ENCODE assay signal across 26 cellular contexts in genomic region chr3:58793938-58794337, GRCh38.
DNase-seq lines count a peak whose midpoint lies in the region; ATAC-seq, FAIRE-seq and TF ChIP-seq lines count a peak whose summit lies in the region.
"Had no signal": no experiment of that assay in that cellular context is flagged by ENCODE, and none has a peak within 500 bp of the region (broad histone marks: within the 10 kb centered on the region; RNA-seq: fewer than 3 reads in every experiment).

No MANE protein-coding gene starts in this region.

- intact Hi-C loops in HepG2 (cut with micrococcal nuclease; ENCODE audit: unreplicated experiment) (no loop called here), mucosa of descending colon (cut with DNase I, micrococcal nuclease) (no loop called here)

- 0% methylated on average over 3 of the region's 3 CpGs for WGBS in HepG2 (ENCODE audit: low lambda C conversion rate)

- no peaks in the 10 kb centered on the region for H3K27me3 ChIP-seq in HepG2 (ENCODE audit: control insufficient read depth in 1 of 2, insufficient read depth in 2 of 2, low read length in 2 of 2)
- H3K27me3 ChIP-seq in MG63: no peaks in the 10 kb centered on the region
- H3K27me3 ChIP-seq: BE2C; BLaER1 treated with 17β-estradiol and CSF1 and Interleukin-3, amounts not matched to agents 10 nM and 100 nM had no signal

- H3K9me3 ChIP-seq in HepG2 (ENCODE audit: low read length) (no peaks in the 10 kb centered on the region), mucosa of descending colon (no peaks in the 10 kb centered on the region), MG63 (no peaks in the 10 kb centered on the region)
- H3K9me3 ChIP-seq: BE2C had no signal

- CTCF ChIA-PET in HepG2 (lab: Yijun Ruan, JAX; ENCODE audit: low intra/inter-chr PET ratio, low total read pairs): no interaction called here

- FAIRE-seq in islet of Langerhans (lab: Jason Lieb, UNC) (peak; percentile 85), HepG2 (lab: Jason Lieb, UNC) (no peak)
- FAIRE-seq: A204.1, D721Med, GM12878, GM18507 had no signal

- H3K4me3 ChIP-seq in HepG2 (replicated peaks in 1 of 3; ENCODE audit: insufficient read depth in 1 of 3, low read depth in 2 of 3, low read length in 3 of 3): no peak overlapping the region
- H3K4me3 ChIP-seq in mucosa of descending colon: no peak overlapping the region
- H3K4me3 ChIP-seq in MG63: no peak overlapping the region
- H3K4me3 ChIP-seq: BLaER1 treated with 17β-estradiol and CSF1 and Interleukin-3, amounts not matched to agents 10 nM and 100 nM; GM12878; GM23338 had no signal

- in situ Hi-C loops in HepG2 (cut with HindIII; ENCODE audit: extremely low pct_ligation_motif_present, low pct_unique_long_range_greater_than_20kb): no loop called here

- DNase-seq in NCI-H748 (lab: John Stamatoyannopoulos, UW; ENCODE audit: unreplicated experiment): peak; percentile 12
- DNase-seq in NCI-H748 treated with DMSO at 0.1 percent for 48 hours (lab: John Stamatoyannopoulos, UW): no peak
- DNase-seq in HepG2 (ENCODE audit: low spot score): peak; percentile 2
- no peak for DNase-seq in mucosa of descending colon
- no peak for DNase-seq in MG63
- no peak for DNase-seq in LoVo (ENCODE audit: low spot score)
- DNase-seq: ACHN; AML-193; BE2C; CD4-positive, alpha-beta T cell; CD8-positive, alpha-beta memory T cell; DMS 273 treated with DMSO at 0.1 percent for 48 hours; DMS79; EL; GDM1; H9 had no signal

- no peak overlapping the region for H3K9ac ChIP-seq in HepG2 (ENCODE audit: insufficient read depth, low read depth, low read length)
- H3K9ac ChIP-seq: BLaER1 treated with 17β-estradiol and CSF1 and Interleukin-3, amounts not matched to agents 10 nM and 100 nM had no signal

- H3K79me2 ChIP-seq in HepG2 (ENCODE audit: insufficient read depth, low read length): no peaks in the 10 kb centered on the region

- TF ChIP-seq CTCF in HepG2 (CRISPR knock-in tag; IDR thresholded peaks at IDR 0.05) (no peak), mucosa of descending colon (IDR thresholded peaks at IDR 0.05) (no peak)

- POLR2A ChIA-PET in HepG2 (lab: Yijun Ruan, JAX): no interaction called here

- H3K36me3 ChIP-seq in HepG2 (replicated peaks in 1 of 2; ENCODE audit: control insufficient read depth in 1 of 2, insufficient read depth in 2 of 2, low read length in 2 of 2): no peaks in the 10 kb centered on the region
- H3K36me3 ChIP-seq in mucosa of descending colon (ENCODE audit: low read depth): no peaks in the 10 kb centered on the region
- no peaks in the 10 kb centered on the region for H3K36me3 ChIP-seq in MG63
- H3K36me3 ChIP-seq: BE2C had no signal

- no peak for TF ChIP-seq RAD21 in HepG2 (CRISPR knock-in tag; IDR thresholded peaks at IDR 0.05)

- no TSS peak for BruUV-seq in HepG2 (replicated peaks; lab: Mats Ljungman, UMichigan)

- H3K4me1 ChIP-seq in HepG2 (ENCODE audit: insufficient read depth, low read length) (peaks cover 13% of the 10 kb centered on the region; the same call in 1 of the 2 replicates), mucosa of descending colon (ENCODE audit: low read depth) (no peaks in the 10 kb centered on the region)
- H3K4me1 ChIP-seq: BE2C; BLaER1 treated with 17β-estradiol and CSF1 and Interleukin-3, amounts not matched to agents 10 nM and 100 nM had no signal

- peak overlapping the region; percentile 21; the same call in 1 of the 2 replicates for H3K4me2 ChIP-seq in HepG2 (ENCODE audit: low read depth, low read length)
- H3K4me2 ChIP-seq: BLaER1 treated with 17β-estradiol and CSF1 and Interleukin-3, amounts not matched to agents 10 nM and 100 nM; GM23338 had no signal

- no peak overlapping the region for H2AFZ ChIP-seq in HepG2 (ENCODE audit: low read length)
- H2AFZ ChIP-seq: GM23338 had no signal

- no peaks in the 10 kb centered on the region for H4K20me1 ChIP-seq in HepG2 (ENCODE audit: insufficient read depth, low read length)
- H4K20me1 ChIP-seq: BLaER1 treated with 17β-estradiol and CSF1 and Interleukin-3, amounts not matched to agents 10 nM and 100 nM had no signal

- TF ChIP-seq POLR2A in HepG2 (IDR thresholded peaks at IDR 0.05; ENCODE audit: insufficient read depth in 1 of 2, low read depth in 2 of 2, low read length in 2 of 2): no peak

- no peak overlapping the region for H3K27ac ChIP-seq in HepG2 (ENCODE audit: extremely low read length, insufficient read depth, low read length)
- H3K27ac ChIP-seq: 22Rv1; BLaER1 treated with 17β-estradiol and CSF1 and Interleukin-3, amounts not matched to agents 10 nM and 100 nM had no signal

- ATAC-seq in HepG2: peak; percentile 44; the same call in 1 of the 3 replicates
- ATAC-seq in mucosa of descending colon: peak; percentile 24
- ATAC-seq in HG03039 (IDR thresholded peaks at IDR 0.05; ENCODE audit: unreplicated experiment): no peak
- ATAC-seq: GM12878, GM23338, HCT116 had no signal

- no peak for TF ChIP-seq EP300 in HepG2 (IDR thresholded peaks at IDR 0.05; ENCODE audit: low read depth in 2 of 2, low read length in 2 of 2)
- TF ChIP-seq EP300 in HepG2 (CRISPR knock-in tag; IDR thresholded peaks at IDR 0.05; ENCODE audit: borderline replicate concordance): no peak

TF ChIP-seq in HepG2, 621 proteins besides CTCF, POLR2A, EP300 and RAD21:
- TF ChIP-seq FOXP1 (IDR thresholded peaks at IDR 0.05): no peak
- peak; percentile 37; the same call in 1 of the 2 replicates for TF ChIP-seq FOXP1 (CRISPR knock-in tag; IDR thresholded peaks at IDR 0.05)
- TF ChIP-seq ZNF232 (CRISPR knock-in tag; IDR thresholded peaks at IDR 0.05; ENCODE audit: borderline replicate concordance): no peak
- peak; percentile 23; the same call in 1 of the 2 replicates for TF ChIP-seq FOXA3 (CRISPR knock-in tag; IDR thresholded peaks at IDR 0.05)
- peak; percentile 50; the same call in 1 of the 2 replicates for TF ChIP-seq PAXIP1 (CRISPR knock-in tag; conservative IDR thresholded peaks at IDR 0.05)

Comparison
In these comparisons a context has a peak if more than half of its experiments do, and no peak if none do; other contexts are left out.
1. DNase-seq: peak in NCI-H748 (single experiment) and HepG2 (single experiment); none in NCI-H748 treated with DMSO at 0.1 percent for 48 hours (single experiment), mucosa of descending colon (0 of 3), MG63 (single experiment) and LoVo (single experiment).